25 cellular contexts compared by ENCODE assay signal in genomic region chr1:194267021-194267420, GRCh38.
"Had no signal": no experiment of that assay in that cellular context is flagged by ENCODE, and none has a peak within 500 bp of the region (broad histone marks: within the 10 kb centered on the region; RNA-seq: fewer than 3 reads in every experiment).

No MANE protein-coding gene starts in this region.

- DNase-seq: dermis blood vessel endothelial cell; dorsolateral prefrontal cortex; effector CD4-positive, alpha-beta T cell; effector memory CD4-positive, alpha-beta T cell; foreskin keratinocyte; heart left ventricle; hypothalamus; immature natural killer cell; islet precursor cell; kidney; left cardiac atrium; left lung; left ventricle myocardium superior; lower lobe of right lung; mesenchymal stem cell; mucosa of descending colon; naive B cell; naive thymus-derived CD8-positive, alpha-beta T cell had no signal

- FAIRE-seq: colon, endothelial cell of umbilical vein, frontal cortex, kidney had no signal

- H3K9me3 ChIP-seq: esophagus muscularis mucosa, gastroesophageal sphincter, heart left ventricle, lower lobe of right lung, mucosa of descending colon had no signal

- H3K27me3 ChIP-seq: dorsolateral prefrontal cortex, esophagus muscularis mucosa, foreskin keratinocyte, gastroesophageal sphincter, heart left ventricle, hepatocyte, left lung had no signal

- H3K4me2 ChIP-seq: hepatocyte had no signal

- H3K4me3 ChIP-seq: coronary artery, dorsolateral prefrontal cortex, esophagus muscularis mucosa, gastroesophageal sphincter, heart left ventricle, hepatocyte, left lung, lower lobe of right lung, mucosa of descending colon had no signal

- ATAC-seq: foreskin keratinocyte; gastroesophageal sphincter; heart left ventricle; left cardiac atrium; left lung; left ventricle myocardium superior; lower lobe of right lung; mucosa of descending colon; naive thymus-derived CD8-positive, alpha-beta T cell had no signal

- H2AFZ ChIP-seq: hepatocyte had no signal

- H3K36me3 ChIP-seq: esophagus muscularis mucosa, gastroesophageal sphincter, heart left ventricle, left lung, lower lobe of right lung had no signal

- H3K4me1 ChIP-seq: esophagus muscularis mucosa, foreskin keratinocyte, gastroesophageal sphincter, heart left ventricle, left lung, lower lobe of right lung had no signal

- H3K79me2 ChIP-seq: hepatocyte had no signal

- H3K27ac ChIP-seq: coronary artery, dorsolateral prefrontal cortex, esophagus muscularis mucosa, foreskin keratinocyte, gastroesophageal sphincter, heart left ventricle, hepatocyte, left lung, lower lobe of right lung had no signal
